15 cellular contexts compared by ENCODE assay signal in genomic region chr2:180040146-180040925, GRCh38. TPM values are rescaled to one million over a fixed set of nuclear protein-coding genes. Genes with fewer than 3 reads are reported as not detected.
DNase-seq lines count a peak whose midpoint lies in the region; ATAC-seq and TF ChIP-seq lines count a peak whose summit lies in the region.
"Had no signal": no experiment of that assay in that cellular context is flagged by ENCODE, and none has a peak within 500 bp of the region (broad histone marks: within the 10 kb centered on the region; RNA-seq: fewer than 3 reads in every experiment).

No MANE protein-coding gene starts in this region.

- no peak for DNase-seq in right cardiac atrium
- DNase-seq in cardiac septum (ENCODE audit: low spot score), result no peak
- DNase-seq in adipocyte (ENCODE audit: low read depth), result peak; percentile 96
- peak; percentile 78 for DNase-seq in fibroblast of villous mesenchyme (ENCODE audit: low read depth)
- DNase-seq in aorta, result no peak
- DNase-seq in T-helper 1 cell, result no peak
- no peak for DNase-seq in HEK293T (ENCODE audit: extremely low spot score)
- no peak for DNase-seq in NCI-H82 treated with DMSO at 0.1 percent for 48 hours (lab: John Stamatoyannopoulos, UW; ENCODE audit: unreplicated experiment)
- DNase-seq: activated naive CD8-positive, alpha-beta T cell treated with anti-CD3 and anti-CD28 coated beads, Interleukin-2, amount 10 ng/mL, durations not matched to agents 7 days and 5 days; BE2C; effector memory CD8-positive, alpha-beta T cell; PC-9; stimulated activated CD4-positive, alpha-beta T cell treated with anti-CD3 and anti-CD28 coated beads, Interleukin-4, amount 100 ng/mL, for 1 hour; stimulated activated naive CD4-positive, alpha-beta T cell; T1000 had no signal

- TF ChIP-seq CTCF in fibroblast of villous mesenchyme (IDR thresholded peaks at IDR 0.05; ENCODE audit: insufficient read depth, low read depth, low read length), result peak; percentile 16

- ATAC-seq in right cardiac atrium (peak; percentile 54 to 68), aorta (ENCODE audit: low FRiP score) (peak; percentile 59)
- ATAC-seq: effector memory CD8-positive, alpha-beta T cell had no signal

- H3K4me1 ChIP-seq in right cardiac atrium (ENCODE audit: control insufficient read depth, insufficient read depth, low read length), result no peaks in the 10 kb centered on the region
- H3K4me1 ChIP-seq in adipocyte (ENCODE audit: control insufficient read depth, insufficient read depth, low read length), result peaks cover 28% of the 10 kb centered on the region
- no peaks in the 10 kb centered on the region for H3K4me1 ChIP-seq in aorta (ENCODE audit: control insufficient read depth in 1 of 2, insufficient read depth in 2 of 2, low read length in 2 of 2)
- H3K4me1 ChIP-seq: BE2C had no signal

- H3K36me3 ChIP-seq in adipocyte (ENCODE audit: control insufficient read depth, insufficient read depth, low read length, severe bottlenecking), result no peaks in the 10 kb centered on the region
- no peaks in the 10 kb centered on the region for H3K36me3 ChIP-seq in aorta (ENCODE audit: control insufficient read depth in 1 of 2, insufficient read depth in 2 of 2, low read length in 1 of 2)
- H3K36me3 ChIP-seq: BE2C had no signal

- CTCF ChIA-PET in HEK293T (lab: Yijun Ruan, JAX), result no interaction called here

- POLR2A ChIA-PET in HEK293T (lab: Yijun Ruan, JAX), result no interaction called here

- no peak overlapping the region for H3K9ac ChIP-seq in adipocyte (ENCODE audit: low read length)

- no peaks in the 10 kb centered on the region for H3K9me3 ChIP-seq in right cardiac atrium (ENCODE audit: control insufficient read depth, low read length)
- H3K9me3 ChIP-seq in adipocyte (ENCODE audit: control insufficient read depth, low read length), result no peaks in the 10 kb centered on the region
- H3K9me3 ChIP-seq in aorta (ENCODE audit: control insufficient read depth, low read length), result no peaks in the 10 kb centered on the region
- H3K9me3 ChIP-seq: BE2C had no signal

- H3K27ac ChIP-seq in right cardiac atrium (ENCODE audit: low read length), result no peak overlapping the region
- no peak overlapping the region for H3K27ac ChIP-seq in aorta (ENCODE audit: low read depth in 1 of 2, low read length in 2 of 2)
- H3K27ac ChIP-seq: PC-9 had no signal

- intact Hi-C loops in right cardiac atrium (cut with DNase I) (no loop called here), cardiac septum (cut with DNase I) (no loop called here), aorta (cut with DNase I) (no loop called here)

- H3K4me3 ChIP-seq in right cardiac atrium (ENCODE audit: low read length) (no peak overlapping the region), adipocyte (ENCODE audit: low read length) (no peak overlapping the region), fibroblast of villous mesenchyme (ENCODE audit: low read depth, low read length) (no peak overlapping the region), aorta (ENCODE audit: low read length in 2 of 2) (no peak overlapping the region)
- H3K4me3 ChIP-seq: PC-9 had no signal

- H3K27me3 ChIP-seq in right cardiac atrium (ENCODE audit: control insufficient read depth, insufficient read depth) (no peaks in the 10 kb centered on the region), adipocyte (replicated peaks; ENCODE audit: control insufficient read depth, insufficient read depth, low read length) (peaks cover 6% of the 10 kb centered on the region), aorta (ENCODE audit: control insufficient read depth in 1 of 2, insufficient read depth in 2 of 2, low read length in 1 of 2) (no peaks in the 10 kb centered on the region)
- H3K27me3 ChIP-seq: BE2C had no signal

- WGBS in right cardiac atrium, result 61% methylated on average over 1 of the region's 1 CpG
- 66 to 80% methylated on average over 1 of the region's 1 CpG for WGBS in aorta, 2 donors

TF ChIP-seq in HEK293T, 16 proteins besides CTCF, POLR2A, EP300 and RAD21:
- TF ChIP-seq FOXA1 (IDR thresholded peaks at IDR 0.05), result no peak
- TF ChIP-seq, protein P1, sequence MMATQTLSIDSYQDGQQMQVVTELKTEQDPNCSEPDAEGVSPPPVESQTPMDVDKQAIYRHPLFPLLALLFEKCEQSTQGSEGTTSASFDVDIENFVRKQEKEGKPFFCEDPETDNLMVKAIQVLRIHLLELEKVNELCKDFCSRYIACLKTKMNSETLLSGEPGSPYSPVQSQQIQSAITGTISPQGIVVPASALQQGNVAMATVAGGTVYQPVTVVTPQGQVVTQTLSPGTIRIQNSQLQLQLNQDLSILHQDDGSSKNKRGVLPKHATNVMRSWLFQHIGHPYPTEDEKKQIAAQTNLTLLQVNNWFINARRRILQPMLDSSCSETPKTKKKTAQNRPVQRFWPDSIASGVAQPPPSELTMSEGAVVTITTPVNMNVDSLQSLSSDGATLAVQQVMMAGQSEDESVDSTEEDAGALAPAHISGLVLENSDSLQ (IDR thresholded peaks at IDR 0.05), result no peak
- TF ChIP-seq CTBP1 (IDR thresholded peaks at IDR 0.05; ENCODE audit: borderline replicate concordance), result no peak
- TF ChIP-seq BHLHE40 (IDR thresholded peaks at IDR 0.05; ENCODE audit: borderline replicate concordance), result no peak
- no peak for TF ChIP-seq ZNF384 (IDR thresholded peaks at IDR 0.05)
- no peak for TF ChIP-seq NFRKB (IDR thresholded peaks at IDR 0.05)
- no peak for TF ChIP-seq L3MBTL2 (conservative IDR thresholded peaks at IDR 0.05)
- TF ChIP-seq ARNT (IDR thresholded peaks at IDR 0.05), result no peak
- TF ChIP-seq FOXM1 (IDR thresholded peaks at IDR 0.05; ENCODE audit: borderline replicate concordance), result no peak
- no peak for TF ChIP-seq ELF4 (IDR thresholded peaks at IDR 0.05)
- TF ChIP-seq FOXK2 (IDR thresholded peaks at IDR 0.05), result no peak
- no peak for TF ChIP-seq TARDBP (IDR thresholded peaks at IDR 0.05)
- TF ChIP-seq SP1 (IDR thresholded peaks at IDR 0.05), result no peak
- TF ChIP-seq HDGF (IDR thresholded peaks at IDR 0.05; ENCODE audit: borderline replicate concordance), result no peak
- no peak for TF ChIP-seq LEF1 (IDR thresholded peaks at IDR 0.05; ENCODE audit: borderline replicate concordance)
- TF ChIP-seq SUZ12 (IDR thresholded peaks at IDR 0.05), result no peak

RNA-seq across cellular contexts. Expression of gene CWC22, which starts 33.2 kb away (rescaled TPM):
- 10 to 100 TPM; 14.2 to 15.6 (median 14.8) TPM for total RNA-seq in right cardiac atrium
- 9.2 TPM for polyA plus RNA-seq in right cardiac atrium
- 13.1 TPM for total RNA-seq in cardiac septum
- 11.3 and 17.3 TPM in 2 replicates for total RNA-seq in fibroblast of villous mesenchyme
- 10 to 100 TPM; 20.3 to 22.0 TPM for total RNA-seq in aorta
- polyA plus RNA-seq in aorta, result 10 to 100 TPM; 12.8 to 13.4 TPM

Comparison
In these comparisons a context has a peak if more than half of its experiments do, and no peak if none do; other contexts are left out.
1. DNase-seq: peak in adipocyte (single experiment) and fibroblast of villous mesenchyme (single experiment); none in right cardiac atrium (0 of 3), cardiac septum (single experiment), aorta (0 of 2), T-helper 1 cell (0 of 5), HEK293T (single experiment) and NCI-H82 treated with DMSO at 0.1 percent for 48 hours (single experiment).